In genomic region chr1:190494451-190494850, GRCh38 we compare ENCODE assay signal across 29 cellular contexts.
"Had no signal": no experiment of that assay in that cellular context is flagged by ENCODE, and none has a peak within 500 bp of the region (broad histone marks: within the 10 kb centered on the region; RNA-seq: fewer than 3 reads in every experiment).

No MANE protein-coding gene starts in this region.

- H3K36me3 ChIP-seq: adrenal gland, brain microvascular endothelial cell, cardiac muscle cell, SJSA1 had no signal

- ATAC-seq: activated CD8-positive, alpha-beta T cell treated with anti-CD3 and anti-CD28 coated beads for 36 hours; activated T-cell treated with anti-CD3 and anti-CD28 coated beads, Interleukin-2, amount 50 U/mL, for 72 hours; activated T-helper 17 cell treated with anti-CD3 and anti-CD28 coated beads, Interleukin-2, amount 50 U/mL, for 72 hours; Panc1 had no signal

- DNase-seq: activated CD4-positive, alpha-beta T cell treated with anti-CD3 and anti-CD28 coated beads, Interleukin-2, amount 10 ng/mL, durations not matched to agents 24 days and 14 days; activated CD4-positive, alpha-beta T cell treated with anti-CD3 and anti-CD28 coated beads, Interleukin-2, amount 50 U/mL, for 4 hours; activated CD8-positive, alpha-beta T cell treated with anti-CD3 and anti-CD28 coated beads for 36 hours; activated effector memory CD4-positive, alpha-beta T cell treated with anti-CD3 and anti-CD28 coated beads, Interleukin-2, amount 50 U/mL, for 16 hours; activated naive CD4-positive, alpha-beta T cell; activated naive CD4-positive, alpha-beta T cell treated with anti-CD3 and anti-CD28 coated beads, Interleukin-2, amount 50 U/mL, for 16 hours; activated naive CD8-positive, alpha-beta T cell treated with anti-CD3 and anti-CD28 coated beads, Interleukin-2, amount 10 ng/mL, durations not matched to agents 7 days and 5 days; activated T-cell treated with anti-CD3 and anti-CD28 coated beads, Interleukin-2, amount 50 U/mL, for 1 hour; activated T-cell treated with anti-CD3 and anti-CD28 coated beads, Interleukin-2, amount 50 U/mL, for 72 hours; adrenal gland; anterior cingulate cortex; brain microvascular endothelial cell; Kasumi-1; KG1; MM.1S; NCI-H1092 treated with DMSO at 0.1 percent for 48 hours; NCI-H1417; NCI-H187; NCI-H2029 treated with DMSO at 0.1 percent for 48 hours; NCI-H345; NCI-H524 treated with DMSO at 0.1 percent for 48 hours; SK-N-SH had no signal

- H3K4me1 Mint-ChIP-seq: activated CD4-positive, alpha-beta T cell treated with anti-CD3 and anti-CD28 coated beads, Interleukin-2, amount 10 ng/mL, durations not matched to agents 24 days and 14 days; activated naive CD8-positive, alpha-beta T cell treated with anti-CD3 and anti-CD28 coated beads, Interleukin-2, amount 10 ng/mL, durations not matched to agents 7 days and 5 days; activated T-helper 17 cell treated with anti-CD3 and anti-CD28 coated beads, Interleukin-2, amount 50 U/mL, for 72 hours; central memory CD8-positive, alpha-beta T cell had no signal

- H3K27me3 ChIP-seq: adrenal gland, brain microvascular endothelial cell, cardiac muscle cell, SJSA1 had no signal

- H3K27me3 Mint-ChIP-seq: activated CD4-positive, alpha-beta T cell treated with anti-CD3 and anti-CD28 coated beads, Interleukin-2, amount 10 ng/mL, durations not matched to agents 24 days and 14 days; activated CD8-positive, alpha-beta T cell treated with anti-CD3 and anti-CD28 coated beads for 36 hours; activated naive CD8-positive, alpha-beta T cell treated with anti-CD3 and anti-CD28 coated beads, Interleukin-2, amount 10 ng/mL, durations not matched to agents 7 days and 5 days; activated T-helper 17 cell treated with anti-CD3 and anti-CD28 coated beads, Interleukin-2, amount 50 U/mL, for 72 hours; central memory CD8-positive, alpha-beta T cell had no signal

- H3K9me3 Mint-ChIP-seq: activated CD4-positive, alpha-beta T cell treated with anti-CD3 and anti-CD28 coated beads, Interleukin-2, amount 10 ng/mL, durations not matched to agents 24 days and 14 days; T-helper 1 cell treated with Interleukin-12 subunit alpha and Interleukin-12 subunit beta and Interleukin-4 antibody, amounts not matched to agents 30 μg/mL and 1 μg/mL, for 36 hours had no signal

- H3K9me3 ChIP-seq: SJSA1, SK-N-SH had no signal

- H3K4me3 ChIP-seq: adrenal gland, cardiac muscle cell, SJSA1 had no signal

- H3K4me3 Mint-ChIP-seq: activated CD4-positive, alpha-beta T cell treated with anti-CD3 and anti-CD28 coated beads, Interleukin-2, amount 10 ng/mL, durations not matched to agents 24 days and 14 days; activated CD8-positive, alpha-beta T cell treated with anti-CD3 and anti-CD28 coated beads for 36 hours; activated naive CD8-positive, alpha-beta T cell treated with anti-CD3 and anti-CD28 coated beads, Interleukin-2, amount 10 ng/mL, durations not matched to agents 7 days and 5 days; activated T-cell treated with anti-CD3 and anti-CD28 coated beads, Interleukin-2, amount 50 U/mL, for 72 hours; activated T-helper 17 cell treated with anti-CD3 and anti-CD28 coated beads, Interleukin-2, amount 50 U/mL, for 72 hours; central memory CD8-positive, alpha-beta T cell; T-helper 1 cell treated with Interleukin-12 subunit alpha and Interleukin-12 subunit beta and Interleukin-4 antibody, amounts not matched to agents 30 μg/mL and 1 μg/mL, for 36 hours; T-helper 2 cell treated with Interferon-gamma antibody and Interleukin-4, amounts not matched to agents 5 μg/mL and 100 μg/mL, for 36 hours had no signal

- H3K36me3 Mint-ChIP-seq: activated naive CD8-positive, alpha-beta T cell treated with anti-CD3 and anti-CD28 coated beads, Interleukin-2, amount 10 ng/mL, durations not matched to agents 7 days and 5 days had no signal

- H3K9ac ChIP-seq: SK-N-SH had no signal

- H3K4me1 ChIP-seq: adrenal gland, SJSA1 had no signal

- H3K27ac Mint-ChIP-seq: activated CD4-positive, alpha-beta T cell treated with anti-CD3 and anti-CD28 coated beads, Interleukin-2, amount 10 ng/mL, durations not matched to agents 24 days and 14 days; activated CD8-positive, alpha-beta T cell treated with anti-CD3 and anti-CD28 coated beads for 36 hours; activated naive CD8-positive, alpha-beta T cell treated with anti-CD3 and anti-CD28 coated beads, Interleukin-2, amount 10 ng/mL, durations not matched to agents 7 days and 5 days; activated T-cell treated with anti-CD3 and anti-CD28 coated beads, Interleukin-2, amount 50 U/mL, for 72 hours; activated T-helper 17 cell treated with anti-CD3 and anti-CD28 coated beads, Interleukin-2, amount 50 U/mL, for 72 hours; T-helper 1 cell treated with Interleukin-12 subunit alpha and Interleukin-12 subunit beta and Interleukin-4 antibody, amounts not matched to agents 30 μg/mL and 1 μg/mL, for 36 hours; T-helper 2 cell treated with Interferon-gamma antibody and Interleukin-4, amounts not matched to agents 5 μg/mL and 100 μg/mL, for 36 hours had no signal
